33 cellular contexts compared by ENCODE assay signal in genomic region chr6:118860363-118860762, GRCh38.
"Had no signal": no experiment of that assay in that cellular context is flagged by ENCODE, and none has a peak within 500 bp of the region (broad histone marks: within the 10 kb centered on the region; RNA-seq: fewer than 3 reads in every experiment).

No MANE protein-coding gene starts in this region.

- ATAC-seq: activated CD4-positive, CD25-positive, alpha-beta regulatory T cell treated with anti-CD3 and anti-CD28 coated beads, Interleukin-2, amount 50 U/mL, for 24 hours; activated CD8-positive, alpha-beta T cell treated with anti-CD3 and anti-CD28 coated beads for 36 hours; activated naive CD8-positive, alpha-beta T cell treated with anti-CD3 and anti-CD28 coated beads, Interleukin-2, amount 50 U/mL, for 24 hours; activated T-cell treated with anti-CD3 and anti-CD28 coated beads, Interleukin-2, amount 50 U/mL, for 4 hours; effector memory CD8-positive, alpha-beta T cell; gastroesophageal sphincter; T-helper 17 cell had no signal

- H3K27ac Mint-ChIP-seq: activated B cell treated with CpG ODN at 0.5 μM for 24 hours; activated CD8-positive, alpha-beta T cell treated with anti-CD3 and anti-CD28 coated beads for 36 hours; activated naive CD4-positive, alpha-beta T cell treated with anti-CD3 and anti-CD28 coated beads, Interleukin-2, amount 10 ng/mL, durations not matched to agents 7 days and 5 days; activated naive CD8-positive, alpha-beta T cell treated with anti-CD3 and anti-CD28 coated beads, Interleukin-2, amount 50 U/mL, for 24 hours; T-helper 17 cell; T-helper 2 cell treated with Interferon-gamma antibody and Interleukin-4, amounts not matched to agents 5 μg/mL and 100 μg/mL, for 36 hours had no signal

- FAIRE-seq: colon, endothelial cell of umbilical vein had no signal

- H3K36me3 ChIP-seq: adrenal gland, WERI-Rb-1 had no signal

- H3K9me3 ChIP-seq: adrenal gland, body of pancreas, esophagus squamous epithelium had no signal

- H3K27me3 ChIP-seq: adrenal gland, body of pancreas, esophagus squamous epithelium, gastroesophageal sphincter had no signal

- H3K9me3 Mint-ChIP-seq: activated naive CD8-positive, alpha-beta T cell treated with anti-CD3 and anti-CD28 coated beads, Interleukin-2, amount 50 U/mL, for 24 hours had no signal

- H3K4me3 Mint-ChIP-seq: activated CD8-positive, alpha-beta T cell treated with anti-CD3 and anti-CD28 coated beads for 36 hours; activated naive CD4-positive, alpha-beta T cell treated with anti-CD3 and anti-CD28 coated beads, Interleukin-2, amount 10 ng/mL, durations not matched to agents 7 days and 5 days; activated naive CD8-positive, alpha-beta T cell treated with anti-CD3 and anti-CD28 coated beads for 36 hours; activated naive CD8-positive, alpha-beta T cell treated with anti-CD3 and anti-CD28 coated beads, Interleukin-2, amount 50 U/mL, for 24 hours; activated T-cell treated with anti-CD3 and anti-CD28 coated beads, Interleukin-2, amount 50 U/mL, for 4 hours; effector memory CD8-positive, alpha-beta T cell; T-helper 17 cell; T-helper 2 cell treated with Interferon-gamma antibody and Interleukin-4, amounts not matched to agents 5 μg/mL and 100 μg/mL, for 36 hours had no signal

- H3K4me3 ChIP-seq: adrenal gland, body of pancreas, esophagus squamous epithelium, gastroesophageal sphincter had no signal

- DNase-seq: activated B cell treated with CpG ODN at 0.5 μM for 24 hours; activated CD4-positive, alpha-beta T cell treated with anti-CD3 and anti-CD28 coated beads for 48 hours; activated CD4-positive, alpha-beta T cell treated with anti-CD3 and anti-CD28 coated beads, Interleukin-2, amount 50 U/mL, for 1 hour; activated CD4-positive, alpha-beta T cell treated with anti-CD3 and anti-CD28 coated beads, Interleukin-2, amount 50 U/mL, for 48 hours; activated CD8-positive, alpha-beta memory T cell treated with anti-CD3 and anti-CD28 coated beads for 24 hours; activated CD8-positive, alpha-beta T cell treated with anti-CD3 and anti-CD28 coated beads for 36 hours; activated gamma-delta T cell; activated naive CD4-positive, alpha-beta T cell; activated naive CD4-positive, alpha-beta T cell treated with anti-CD3 and anti-CD28 coated beads, Interleukin-2, amount 10 ng/mL, durations not matched to agents 7 days and 5 days; activated naive CD8-positive, alpha-beta T cell treated with anti-CD3 and anti-CD28 coated beads for 36 hours; activated naive CD8-positive, alpha-beta T cell treated with anti-CD3 and anti-CD28 coated beads, Interleukin-2, amount 50 U/mL, for 24 hours; activated T-cell treated with anti-CD3 and anti-CD28 coated beads, Interleukin-2, amount 50 U/mL, for 4 hours; adrenal gland; amygdala; aorta; caudate nucleus; cortex of kidney; dermis blood vessel endothelial cell; effector CD4-positive, alpha-beta T cell; effector memory CD8-positive, alpha-beta T cell; esophagus squamous epithelium; foreskin melanocyte; T-helper 1 cell; T-helper 17 cell; T1000; WERI-Rb-1 had no signal

- H3K27me3 Mint-ChIP-seq: activated B cell treated with CpG ODN at 0.5 μM for 24 hours; activated CD8-positive, alpha-beta T cell treated with anti-CD3 and anti-CD28 coated beads for 36 hours; activated naive CD4-positive, alpha-beta T cell treated with anti-CD3 and anti-CD28 coated beads, Interleukin-2, amount 10 ng/mL, durations not matched to agents 7 days and 5 days; activated naive CD8-positive, alpha-beta T cell treated with anti-CD3 and anti-CD28 coated beads for 36 hours; activated naive CD8-positive, alpha-beta T cell treated with anti-CD3 and anti-CD28 coated beads, Interleukin-2, amount 50 U/mL, for 24 hours; effector memory CD8-positive, alpha-beta T cell; T-helper 17 cell had no signal

- H3K27ac ChIP-seq: adrenal gland, body of pancreas, epithelial cell of prostate, esophagus squamous epithelium, gastroesophageal sphincter, WERI-Rb-1 had no signal
